11 cellular contexts compared by ENCODE assay signal in the genomic region with DNA sequence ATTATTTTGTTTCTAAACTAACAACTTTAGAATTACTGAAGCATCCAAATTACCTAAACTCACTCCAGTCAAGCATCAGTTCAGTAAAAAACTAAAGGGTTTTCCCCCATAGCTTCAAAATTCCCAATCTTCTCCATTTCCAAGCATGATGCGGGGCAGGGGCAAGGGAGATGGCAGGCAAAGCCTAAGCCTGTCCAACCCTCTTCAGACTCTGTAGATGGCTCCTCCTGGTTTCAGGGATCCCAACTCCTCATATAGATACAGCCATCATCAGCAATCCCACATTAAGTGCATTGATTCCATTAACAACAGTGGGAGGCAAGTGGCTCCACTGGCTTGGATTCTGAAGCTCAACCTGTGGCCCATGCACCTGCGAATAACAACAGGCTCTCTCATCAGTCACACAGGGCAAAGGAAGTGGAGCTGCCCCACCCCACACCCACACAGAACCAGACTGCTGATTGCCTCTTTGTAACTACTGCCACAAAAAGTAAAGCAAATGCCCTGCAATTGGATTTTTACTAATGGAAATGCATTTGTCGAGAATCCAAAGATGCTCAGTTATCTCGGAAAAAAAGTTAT. TPM values are rescaled to one million over a fixed set of nuclear protein-coding genes. Genes with fewer than 3 reads are reported as not detected.
DNase-seq lines count a peak whose midpoint lies in the region; ATAC-seq, FAIRE-seq and TF ChIP-seq lines count a peak whose summit lies in the region.
"Had no signal": no experiment of that assay in that cellular context is flagged by ENCODE, and none has a peak within 500 bp of the region (broad histone marks: within the 10 kb centered on the region; RNA-seq: fewer than 3 reads in every experiment).

No MANE protein-coding gene starts in this region.

- peak in 3 of 5 donors; percentile 7 to 49 (median 38) for DNase-seq in CD8-positive, alpha-beta memory T cell
- no peak for DNase-seq in RWPE2 (ENCODE audit: low spot score)
- no peak for DNase-seq in neural crest cell (ENCODE audit: low read depth, low spot score)
- DNase-seq in hepatocyte (ENCODE audit: low spot score) = no peak
- no peak for DNase-seq in urothelium cell line (ENCODE audit: low spot score)
- no peak for DNase-seq in coronary artery (ENCODE audit: low spot score)
- DNase-seq: AML-193, NCI-H82, right lobe of liver had no signal

- H3K9me3 ChIP-seq in CD8-positive, alpha-beta memory T cell (ENCODE audit: low read length) = no peaks in the 10 kb centered on the region
- no peaks in the 10 kb centered on the region for H3K9me3 ChIP-seq in RWPE2 (ENCODE audit: severe bottlenecking)
- no peaks in the 10 kb centered on the region for H3K9me3 ChIP-seq in hepatocyte (ENCODE audit: low read depth)
- H3K9me3 ChIP-seq: right lobe of liver had no signal

- POLR2A ChIA-PET in CD8-positive, alpha-beta memory T cell (lab: Charles Lee) = no interaction called here

- 93% methylated on average over 4 of the region's 4 CpGs for WGBS in hepatocyte (ENCODE audit: low lambda C conversion rate, missing lambda C conversion rate)

- no peak overlapping the region for H3K4me3 ChIP-seq in CD8-positive, alpha-beta memory T cell (ENCODE audit: low read length)
- H3K4me3 ChIP-seq in RWPE2 (ENCODE audit: severe bottlenecking) = no peak overlapping the region
- H3K4me3 ChIP-seq in hepatocyte = no peak overlapping the region
- H3K4me3 ChIP-seq in coronary artery = no peak overlapping the region
- H3K4me3 ChIP-seq: right lobe of liver had no signal

- no peaks in the 10 kb centered on the region for H4K20me1 ChIP-seq in hepatocyte (ENCODE audit: insufficient read depth, poor library complexity, severe bottlenecking)

- no peaks in the 10 kb centered on the region for H3K27me3 ChIP-seq in CD8-positive, alpha-beta memory T cell (ENCODE audit: insufficient read depth, low read length, poor library complexity, severe bottlenecking)
- no peaks in the 10 kb centered on the region for H3K27me3 ChIP-seq in RWPE2 (ENCODE audit: insufficient read depth, poor library complexity, severe bottlenecking)
- H3K27me3 ChIP-seq in hepatocyte = no peaks in the 10 kb centered on the region
- H3K27me3 ChIP-seq: right lobe of liver had no signal

- peak overlapping the region in 6 of 7 donors; percentile 33 to 60 (median 47) for H3K4me3 Mint-ChIP-seq in CD8-positive, alpha-beta memory T cell
- H3K4me3 Mint-ChIP-seq in activated T-helper 17 cell treated with anti-CD3 and anti-CD28 coated beads, Interleukin-2, amount 50 U/mL, for 72 hours = peak overlapping the region; percentile 69
- H3K4me3 Mint-ChIP-seq in neural crest cell = no peak overlapping the region

- H3K4me2 ChIP-seq in hepatocyte = no peak overlapping the region

- TF ChIP-seq CTCF in RWPE2 (IDR thresholded peaks at IDR 0.05; ENCODE audit: poor library complexity, severe bottlenecking) (no peak), neural crest cell (conservative IDR thresholded peaks at IDR 0.05) (no peak), hepatocyte (IDR thresholded peaks at IDR 0.05; ENCODE audit: poor library complexity) (no peak), coronary artery (IDR thresholded peaks at IDR 0.05) (no peak)

- H3K27ac Mint-ChIP-seq in CD8-positive, alpha-beta memory T cell = peak overlapping the region; percentile 9 to 82 (median 50)
- peak overlapping the region; percentile 71 for H3K27ac Mint-ChIP-seq in activated T-helper 17 cell treated with anti-CD3 and anti-CD28 coated beads, Interleukin-2, amount 50 U/mL, for 72 hours
- peak overlapping the region; percentile 5 for H3K27ac Mint-ChIP-seq in neural crest cell (ENCODE audit: unreplicated experiment)

- no peak overlapping the region for H3K27ac ChIP-seq in CD8-positive, alpha-beta memory T cell (ENCODE audit: low read depth, low read length)
- H3K27ac ChIP-seq in RWPE2 (ENCODE audit: poor library complexity, severe bottlenecking) (no peak overlapping the region), hepatocyte (no peak overlapping the region), coronary artery (no peak overlapping the region)
- H3K27ac ChIP-seq: right lobe of liver had no signal

- peaks cover 30 to 43% (median 39%) of the 10 kb centered on the region in 3 donors for H3K4me1 Mint-ChIP-seq in CD8-positive, alpha-beta memory T cell
- peaks cover 21% of the 10 kb centered on the region for H3K4me1 Mint-ChIP-seq in activated T-helper 17 cell treated with anti-CD3 and anti-CD28 coated beads, Interleukin-2, amount 50 U/mL, for 72 hours
- peaks cover 30% of the 10 kb centered on the region for H3K4me1 Mint-ChIP-seq in neural crest cell

- no peaks in the 10 kb centered on the region for H3K9me3 Mint-ChIP-seq in CD8-positive, alpha-beta memory T cell
- no peaks in the 10 kb centered on the region for H3K9me3 Mint-ChIP-seq in activated T-helper 17 cell treated with anti-CD3 and anti-CD28 coated beads, Interleukin-2, amount 50 U/mL, for 72 hours
- H3K9me3 Mint-ChIP-seq in neural crest cell = no peaks in the 10 kb centered on the region

- no peak overlapping the region for H2AFZ ChIP-seq in hepatocyte

- peaks cover 74% of the 10 kb centered on the region for H3K79me2 ChIP-seq in hepatocyte

- no peaks in the 10 kb centered on the region for H3K36me3 ChIP-seq in CD8-positive, alpha-beta memory T cell (ENCODE audit: insufficient read depth, low read length)
- H3K36me3 ChIP-seq in RWPE2 (ENCODE audit: low read depth) = no peaks in the 10 kb centered on the region
- no peaks in the 10 kb centered on the region for H3K36me3 ChIP-seq in hepatocyte (replicated peaks; ENCODE audit: insufficient read depth, low read depth)
- H3K36me3 ChIP-seq: right lobe of liver had no signal

- peaks cover 37% of the 10 kb centered on the region for H3K4me1 ChIP-seq in CD8-positive, alpha-beta memory T cell (ENCODE audit: insufficient read depth, low read length)
- H3K4me1 ChIP-seq in RWPE2 (ENCODE audit: insufficient read depth, poor library complexity, severe bottlenecking) (no peaks in the 10 kb centered on the region), hepatocyte (ENCODE audit: insufficient read depth) (peaks cover 4% of the 10 kb centered on the region)

- H3K36me3 Mint-ChIP-seq in CD8-positive, alpha-beta memory T cell = no peaks in the 10 kb centered on the region
- H3K36me3 Mint-ChIP-seq in activated T-helper 17 cell treated with anti-CD3 and anti-CD28 coated beads, Interleukin-2, amount 50 U/mL, for 72 hours (ENCODE audit: low read depth) = no peaks in the 10 kb centered on the region
- H3K36me3 Mint-ChIP-seq in neural crest cell (ENCODE audit: low read depth) = no peaks in the 10 kb centered on the region

- no peaks in the 10 kb centered on the region for H3K27me3 Mint-ChIP-seq in CD8-positive, alpha-beta memory T cell
- H3K27me3 Mint-ChIP-seq in activated T-helper 17 cell treated with anti-CD3 and anti-CD28 coated beads, Interleukin-2, amount 50 U/mL, for 72 hours = no peaks in the 10 kb centered on the region
- H3K27me3 Mint-ChIP-seq in neural crest cell (ENCODE audit: low read depth) = no peaks in the 10 kb centered on the region

- H3K9me2 ChIP-seq in hepatocyte (replicated peaks; ENCODE audit: insufficient read depth) = no peaks in the 10 kb centered on the region

- CTCF ChIA-PET in CD8-positive, alpha-beta memory T cell (lab: Charles Lee) = interaction anchor here (1.3 to 1.7 kb wide), 2 partner anchors 15 to 16 kb away, joined by 4 read pairs; partner anchors contain the start of gene SFMBT1

- ATAC-seq in RWPE2 (ENCODE audit: low read depth) = peak; percentile 64; the same call in 2 of the 3 replicates
- peak; percentile 99 for ATAC-seq in activated T-helper 17 cell treated with anti-CD3 and anti-CD28 coated beads, Interleukin-2, amount 50 U/mL, for 72 hours (replicated peaks)
- no peak for ATAC-seq in HG03442 (IDR thresholded peaks at IDR 0.05; ENCODE audit: unreplicated experiment)

- FAIRE-seq in urothelium cell line (lab: Jason Lieb, UNC) = no peak

RNA-seq across cellular contexts. Expression of gene SFMBT1, which starts 14.9 kb away (rescaled TPM):
- total RNA-seq in CD8-positive, alpha-beta memory T cell = 10 to 100 TPM; 18.3 to 21.0 TPM
- 17.0 TPM for polyA plus RNA-seq in CD8-positive, alpha-beta memory T cell
- 10 to 100 TPM; 26.1 to 29.9 TPM for total RNA-seq in activated T-helper 17 cell treated with anti-CD3 and anti-CD28 coated beads, Interleukin-2, amount 50 U/mL, for 72 hours
- total RNA-seq in neural crest cell = 19.8 and 20.6 TPM in 2 replicates
- total RNA-seq in hepatocyte = 12.0 and 18.1 TPM in 2 replicates
- polyA plus RNA-seq in hepatocyte = 5.8 and 8.5 TPM in 2 replicates

Comparison
In these comparisons a context has a peak if more than half of its experiments do, and no peak if none do; other contexts are left out.
1. DNase-seq: peak in CD8-positive, alpha-beta memory T cell (3 of 5); none in RWPE2 (single experiment), neural crest cell (single experiment), hepatocyte (single experiment), urothelium cell line (single experiment) and coronary artery (single experiment).
2. H3K27ac Mint-ChIP-seq: peak in every context shown above with its lines; median percentile 71 in activated T-helper 17 cell treated with anti-CD3 and anti-CD28 coated beads, Interleukin-2, amount 50 U/mL, for 72 hours; 50 in CD8-positive, alpha-beta memory T cell; 5 in neural crest cell.